Comparison of ENCODE assay signal across 1 cellular context in the genomic region with DNA sequence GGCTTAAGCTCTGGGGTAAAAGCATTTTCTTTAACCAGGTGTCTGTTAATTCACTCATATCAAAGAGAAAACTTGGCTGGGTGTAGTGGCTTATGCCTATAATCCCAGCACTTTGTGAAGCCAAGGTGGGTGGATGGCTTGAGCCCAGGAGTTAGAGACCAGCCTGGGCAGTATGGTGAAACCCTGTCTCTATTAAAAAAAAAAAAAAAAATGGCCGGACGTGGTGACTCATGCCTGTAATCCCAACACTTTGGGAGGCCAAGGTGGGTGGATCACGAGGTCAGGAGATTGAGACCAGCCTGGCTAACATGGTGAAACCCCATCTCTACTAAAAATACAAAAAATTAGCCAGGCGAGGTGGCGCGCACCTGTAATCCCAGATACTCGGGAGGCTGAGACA.
TF ChIP-seq lines count a peak whose summit lies in the region.
"Not testable (repeated sequence)": the region's sequence is repeated elsewhere in the genome, so short reads cannot be mapped to it uniquely, and the experiment has no call there.

No MANE protein-coding gene starts in this region.

TF ChIP-seq in K562, 482 proteins besides CTCF, POLR2A, EP300 and RAD21:
- TF ChIP-seq FOSL1 (tag; conservative IDR thresholded peaks at IDR 0.05) (peak; percentile 57), JUND (IDR thresholded peaks at IDR 0.05; ENCODE audit: borderline replicate concordance, low read depth, low read length) (peak; percentile 29; the same call in 1 of the 2 replicates), ARID1B (IDR thresholded peaks at IDR 0.05) (peak; percentile 44), DPF2 (IDR thresholded peaks at IDR 0.05) (peak; percentile 65), EGR1 (conservative IDR thresholded peaks at IDR 0.05) (peak; percentile 87), SMARCA4 (IDR thresholded peaks at IDR 0.05) (peak; percentile 54), YY1 (IDR thresholded peaks at IDR 0.05; ENCODE audit: borderline replicate concordance in 1 of 3, control insufficient read depth in 1 of 3, extremely low read depth in 1 of 3, insufficient read depth in 3 of 3, insufficient read length in 1 of 3, insufficient replicate concordance in 2 of 3, low read depth in 1 of 3, low read length in 2 of 3) (peak in 1 of 3 experiments; percentile 15), TOE1 (IDR thresholded peaks at IDR 0.05; ENCODE audit: borderline replicate concordance) (peak; percentile 67; the same call in 1 of the 2 replicates)
- TF ChIP-seq JUND (tag; IDR thresholded peaks at IDR 0.05; ENCODE audit: borderline replicate concordance, low read depth, low read length); TOE1 (CRISPR knock-in tag; IDR thresholded peaks at IDR 0.05; ENCODE audit: borderline replicate concordance, low read depth): not testable (repeated sequence)
- TF ChIP-seq, protein P1, sequence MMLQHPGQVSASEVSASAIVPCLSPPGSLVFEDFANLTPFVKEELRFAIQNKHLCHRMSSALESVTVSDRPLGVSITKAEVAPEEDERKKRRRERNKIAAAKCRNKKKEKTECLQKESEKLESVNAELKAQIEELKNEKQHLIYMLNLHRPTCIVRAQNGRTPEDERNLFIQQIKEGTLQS (IDR thresholded peaks at IDR 0.05) = peak; percentile 87
- TF ChIP-seq, protein P1 (CRISPR knock-in tag; conservative IDR thresholded peaks at IDR 0.05) = 0 out of 2 replicates have a peak, but pooled peaks have one; percentile 28
